ENCODE assay signal across 17 cellular contexts in the genomic region with DNA sequence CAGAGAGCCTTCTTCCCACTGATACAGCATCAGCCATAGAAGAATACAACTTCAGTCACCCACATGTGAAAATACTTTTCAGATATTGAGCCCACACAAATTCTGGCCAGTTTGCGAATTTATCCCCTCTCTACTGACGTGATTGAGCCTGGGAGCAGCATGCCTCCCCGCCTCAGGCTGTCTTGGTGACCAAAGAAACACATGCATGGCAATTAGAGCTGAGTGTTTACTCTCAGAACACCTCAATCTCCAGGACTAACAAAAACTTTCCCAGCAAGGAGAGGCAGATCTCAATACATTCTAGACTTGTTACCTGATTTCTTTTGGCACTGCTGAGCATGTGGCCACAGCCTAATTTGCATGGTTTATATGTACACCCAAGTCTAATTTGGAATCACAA.
"Had no signal": no experiment of that assay in that cellular context is flagged by ENCODE, and none has a peak within 500 bp of the region (broad histone marks: within the 10 kb centered on the region; RNA-seq: fewer than 3 reads in every experiment).

No MANE protein-coding gene starts in this region.

- DNase-seq: activated CD4-positive, alpha-beta memory T cell treated with anti-CD3 and anti-CD28 coated beads for 36 hours; activated CD4-positive, alpha-beta T cell treated with anti-CD3 and anti-CD28 coated beads, Interleukin-2, amount 10 ng/mL, durations not matched to agents 7 days and 5 days; activated CD4-positive, CD25-positive, alpha-beta regulatory T cell; activated CD8-positive, alpha-beta memory T cell treated with anti-CD3 and anti-CD28 coated beads for 24 hours; activated effector memory CD4-positive, alpha-beta T cell treated with anti-CD3 and anti-CD28 coated beads, Interleukin-2, amount 50 U/mL, for 16 hours; activated naive CD4-positive, alpha-beta T cell treated with Interleukin-2 at 50 U/mL for 16 hours; activated T-cell treated with anti-CD3 and anti-CD28 coated beads, Interleukin-2, amount 50 U/mL, for 4 hours; amygdala; cortex of kidney; NCI-H1048; NCI-H2029; NCI-H2107; NCI-H2227 treated with DMSO at 0.1 percent for 48 hours; NCI-H526; PC-9; T-helper 1 cell had no signal

- ATAC-seq: activated naive CD4-positive, alpha-beta T cell treated with anti-CD3 and anti-CD28 coated beads, Interleukin-2, amount 50 U/mL, for 72 hours; activated T-cell treated with anti-CD3 and anti-CD28 coated beads, Interleukin-2, amount 50 U/mL, for 4 hours had no signal
